ENCODE assay signal across 8 cellular contexts in the genomic region with DNA sequence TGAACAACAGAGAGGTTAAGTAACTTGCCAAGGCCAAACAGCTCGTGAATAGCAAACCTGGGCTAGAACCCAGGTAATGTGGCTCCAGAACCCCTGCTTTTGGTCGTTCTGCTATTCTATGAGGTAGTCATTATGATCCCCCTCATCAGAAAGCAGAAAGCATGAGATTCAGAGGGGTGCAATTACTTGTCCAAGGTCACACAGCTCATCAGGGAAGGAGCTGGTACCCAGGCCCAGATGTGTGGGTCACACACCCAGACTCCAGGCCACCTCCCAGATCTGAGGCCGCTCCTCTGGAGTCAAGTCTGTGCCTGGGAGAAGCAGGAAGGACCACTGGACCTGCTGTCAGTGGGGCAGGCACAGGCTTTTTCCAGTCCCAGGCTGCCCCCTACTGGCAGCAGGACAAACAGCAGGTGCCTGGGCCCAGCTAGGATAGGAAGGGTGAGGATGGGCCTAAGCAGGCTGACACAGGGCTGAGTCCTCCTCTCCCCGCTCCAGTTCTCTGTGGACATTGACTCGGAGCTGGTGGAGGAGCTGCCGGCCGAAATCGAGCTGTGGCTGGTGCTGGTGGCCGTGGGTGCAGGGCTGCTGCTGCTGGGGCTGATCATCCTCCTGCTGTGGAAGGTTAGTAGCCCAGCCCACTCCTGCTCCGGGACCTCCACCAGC.
DNase-seq lines count a peak whose midpoint lies in the region; ATAC-seq lines count a peak whose summit lies in the region.

No MANE protein-coding gene starts in this region.

- DNase-seq in AG20443 (ENCODE audit: low spot score) (peak; percentile 90), NCI-H1436 (lab: John Stamatoyannopoulos, UW) (peak; percentile 54), T-helper 22 cell (ENCODE audit: low read depth) (peak; percentile 38), anterior cingulate cortex (lab: John Stamatoyannopoulos, UW) (peak in 33 of 58 donors; percentile 11 to 61 (median 23)), hepatic stellate cell (ENCODE audit: low spot score) (peak; percentile 86)
- peak; percentile 81 for DNase-seq in stimulated activated CD4-positive, alpha-beta T cell treated with anti-CD3 and anti-CD28 coated beads, Interleukin-15, amount 100 ng/mL, for 24 hours

- ATAC-seq in GM19351 (IDR thresholded peaks at IDR 0.05; ENCODE audit: unreplicated experiment) (peak; percentile 56), HG02884 (IDR thresholded peaks at IDR 0.05; ENCODE audit: unreplicated experiment) (no peak)

Comparison
In these comparisons a context has a peak if more than half of its experiments do, and no peak if none do; other contexts are left out.
1. DNase-seq: peak in every context shown above with its lines; median percentile 90 in AG20443; 86 in hepatic stellate cell; 81 in stimulated activated CD4-positive, alpha-beta T cell treated with anti-CD3 and anti-CD28 coated beads, Interleukin-15, amount 100 ng/mL, for 24 hours; 54 in NCI-H1436; 38 in T-helper 22 cell; 23 in anterior cingulate cortex.